Comparison of ENCODE assay signal across 10 cellular contexts in the genomic region with DNA sequence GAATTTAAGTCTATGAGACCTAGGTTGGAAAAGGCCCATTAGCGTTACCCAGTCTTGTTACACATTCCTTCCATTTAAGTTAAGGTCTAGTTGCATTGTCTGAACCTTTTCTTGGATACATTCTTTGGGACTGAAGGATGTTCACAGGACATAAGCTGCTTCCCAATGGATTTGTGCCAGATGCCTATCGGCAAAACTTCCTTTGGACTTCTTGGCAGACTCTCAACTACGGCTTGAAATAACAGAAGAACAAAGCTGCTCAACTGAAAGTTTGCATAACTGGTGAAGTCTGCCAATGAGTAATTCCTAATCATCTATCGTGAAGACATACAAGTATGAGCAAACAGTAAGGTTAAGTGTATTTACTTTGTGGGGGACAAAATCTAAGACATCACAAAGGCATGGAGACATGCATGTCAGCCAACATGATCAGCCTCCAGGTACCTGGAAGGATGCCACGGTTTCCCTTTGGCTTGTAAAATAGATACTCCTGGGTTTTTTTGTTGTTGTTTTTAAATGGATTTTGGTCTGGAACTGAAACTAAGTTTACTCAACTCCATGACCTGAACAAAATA. TPM values are rescaled to one million over a fixed set of nuclear protein-coding genes. Genes with fewer than 3 reads are reported as not detected.
DNase-seq lines count a peak whose midpoint lies in the region; ATAC-seq and TF ChIP-seq lines count a peak whose summit lies in the region.
"Had no signal": no experiment of that assay in that cellular context is flagged by ENCODE, and none has a peak within 500 bp of the region (broad histone marks: within the 10 kb centered on the region; RNA-seq: fewer than 3 reads in every experiment).

No MANE protein-coding gene starts in this region.

- DNase-seq in Right ventricle myocardium inferior (ENCODE audit: missing footprints) (no peak), right atrium auricular region (ENCODE audit: low spot score) (no peak), amniotic epithelial cell (ENCODE audit: low read depth) (peak; percentile 95), iris pigment epithelial cell (ENCODE audit: low read depth) (peak; percentile 97), GM10266 (ENCODE audit: extremely low spot score) (no peak), GM20000 (ENCODE audit: low spot score) (no peak)
- DNase-seq: CD8-positive, alpha-beta T cell had no signal

- H3K36me3 ChIP-seq in right atrium auricular region = no peaks in the 10 kb centered on the region

- H3K27ac ChIP-seq in right atrium auricular region = peak overlapping the region in 1 of 2 donors; percentile 55
- H3K27ac ChIP-seq: cardiac muscle cell had no signal

- no peak overlapping the region for H3K4me3 ChIP-seq in right atrium auricular region
- H3K4me3 ChIP-seq: cardiac muscle cell had no signal

- ATAC-seq in Right ventricle myocardium inferior (peak; percentile 42), HG03439 (IDR thresholded peaks at IDR 0.05; ENCODE audit: unreplicated experiment) (no peak), HG03135 (IDR thresholded peaks at IDR 0.05; ENCODE audit: unreplicated experiment) (no peak)
- ATAC-seq: CD8-positive, alpha-beta T cell had no signal

- no peaks in the 10 kb centered on the region for H3K9me3 ChIP-seq in right atrium auricular region

- no peaks in the 10 kb centered on the region for H3K27me3 ChIP-seq in right atrium auricular region
- H3K27me3 ChIP-seq: cardiac muscle cell had no signal

- intact Hi-C loops in Right ventricle myocardium inferior (cut with DNase I) = no loop called here

- TF ChIP-seq CTCF in right atrium auricular region (IDR thresholded peaks at IDR 0.05) (no peak), GM10266 (IDR thresholded peaks at IDR 0.05; ENCODE audit: control insufficient read depth, insufficient read depth, low read depth, missing control alignments) (no peak), GM20000 (IDR thresholded peaks at IDR 0.05; ENCODE audit: extremely low read depth, missing control alignments) (no peak)

- H3K4me1 ChIP-seq in right atrium auricular region = peaks cover 0 to 34% of the 10 kb centered on the region in 2 donors

RNA-seq across cellular contexts. Expression of a gene that starts 35.4 kb away (rescaled TPM):
- 119 TPM for total RNA-seq in Right ventricle myocardium inferior
- 10 to 100 TPM; 82.5 to 96.5 TPM for total RNA-seq in right atrium auricular region

Comparison
In these comparisons a context has a peak if more than half of its experiments do, and no peak if none do; other contexts are left out.
1. DNase-seq: peak in amniotic epithelial cell (single experiment) and iris pigment epithelial cell (single experiment); none in Right ventricle myocardium inferior (single experiment), right atrium auricular region (single experiment), GM10266 (single experiment) and GM20000 (single experiment).